ENCODE assay signal across 2 cellular contexts in genomic region chr16:66895697-66895995, GRCh38.
TF ChIP-seq lines count a peak whose summit lies in the region.

No MANE protein-coding gene starts in this region.

TF ChIP-seq in A549, 52 proteins besides CTCF, POLR2A, EP300 and RAD21:
- TF ChIP-seq FOXS1 (CRISPR knock-in tag; IDR thresholded peaks at IDR 0.05): no peak
- no peak for TF ChIP-seq CHD4 (IDR thresholded peaks at IDR 0.05; ENCODE audit: borderline replicate concordance)
- no peak for TF ChIP-seq ZNF302 (CRISPR knock-in tag; IDR thresholded peaks at IDR 0.05)
- TF ChIP-seq KDM5A (IDR thresholded peaks at IDR 0.05): no peak
- no peak for TF ChIP-seq EHMT2 (IDR thresholded peaks at IDR 0.05; ENCODE audit: low read depth)
- no peak for TF ChIP-seq HOXA7 (CRISPR knock-in tag; IDR thresholded peaks at IDR 0.05)
- no peak for TF ChIP-seq MAFK (IDR thresholded peaks at IDR 0.05; ENCODE audit: partially characterized antibody)
- no peak for TF ChIP-seq TFCP2L1 (CRISPR knock-in tag; IDR thresholded peaks at IDR 0.05)
- TF ChIP-seq MYC (IDR thresholded peaks at IDR 0.05; ENCODE audit: borderline replicate concordance, low read length): no peak
- TF ChIP-seq RNF2 (IDR thresholded peaks at IDR 0.05; ENCODE audit: borderline replicate concordance, low read depth): no peak
- TF ChIP-seq JUN (IDR thresholded peaks at IDR 0.05): no peak
- TF ChIP-seq SMC3 (IDR thresholded peaks at IDR 0.05): no peak
- no peak for TF ChIP-seq REST (IDR thresholded peaks at IDR 0.05)
- TF ChIP-seq BCL3 (IDR thresholded peaks at IDR 0.05): no peak
- TF ChIP-seq MAX (IDR thresholded peaks at IDR 0.05): no peak

TF ChIP-seq in GM23338, 12 proteins besides CTCF, POLR2A, EP300 and RAD21:
- no peak for TF ChIP-seq REST (IDR thresholded peaks at IDR 0.05; ENCODE audit: unreplicated experiment)
- no peak for TF ChIP-seq CREB1 (CRISPR knock-in tag; IDR thresholded peaks at IDR 0.05; ENCODE audit: low read depth)
- TF ChIP-seq ZNF114 (CRISPR knock-in tag; IDR thresholded peaks at IDR 0.05): no peak
- no peak for TF ChIP-seq NANOG (IDR thresholded peaks at IDR 0.05; ENCODE audit: borderline replicate concordance)
- no peak for TF ChIP-seq ZNF331 (CRISPR knock-in tag; IDR thresholded peaks at IDR 0.05; ENCODE audit: low read depth)
- no peak for TF ChIP-seq POLR2AphosphoS5 (IDR thresholded peaks at IDR 0.05; ENCODE audit: low read depth)
- no peak for TF ChIP-seq EZH2 (IDR thresholded peaks at IDR 0.05; ENCODE audit: low read depth, unreplicated experiment)
- TF ChIP-seq STAT1 (IDR thresholded peaks at IDR 0.05; ENCODE audit: unreplicated experiment): no peak
- TF ChIP-seq ZNF462 (CRISPR knock-in tag; IDR thresholded peaks at IDR 0.05): no peak
- TF ChIP-seq ETS1 (IDR thresholded peaks at IDR 0.05): no peak
- TF ChIP-seq JUNB (IDR thresholded peaks at IDR 0.05; ENCODE audit: unreplicated experiment): no peak
- TF ChIP-seq EZH2phosphoT487 (IDR thresholded peaks at IDR 0.05; ENCODE audit: unreplicated experiment): no peak
